Comparison of ENCODE assay signal across 22 cellular contexts in the genomic region with DNA sequence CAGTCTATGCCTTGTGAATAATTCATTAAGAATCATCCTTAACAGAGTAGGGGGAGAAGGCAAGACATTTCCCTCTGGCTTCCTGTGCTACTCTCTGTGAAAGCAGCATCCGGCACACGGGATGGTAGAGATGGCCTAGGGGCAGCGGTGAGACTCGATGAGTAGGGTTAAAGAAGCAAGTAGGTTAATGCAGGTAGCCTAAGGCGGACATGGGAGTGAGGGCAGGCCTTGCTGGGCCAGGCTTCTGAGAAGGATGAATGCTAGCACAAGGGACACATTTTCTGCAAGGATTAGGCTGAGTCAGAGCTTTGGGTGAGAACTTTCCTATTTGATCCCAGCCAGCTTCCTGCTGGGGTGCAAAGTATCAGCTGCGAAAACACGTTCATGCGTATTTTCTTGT.
DNase-seq lines count a peak whose midpoint lies in the region; ATAC-seq and TF ChIP-seq lines count a peak whose summit lies in the region.
"Had no signal": no experiment of that assay in that cellular context is flagged by ENCODE, and none has a peak within 500 bp of the region (broad histone marks: within the 10 kb centered on the region; RNA-seq: fewer than 3 reads in every experiment).

No MANE protein-coding gene starts in this region.

- no peak overlapping the region for H3K4me2 ChIP-seq in mesendoderm (ENCODE audit: low read length)

- H3K4me1 Mint-ChIP-seq in activated CD8-positive, alpha-beta T cell treated with anti-CD3 and anti-CD28 coated beads for 36 hours (ENCODE audit: low read depth), result no peaks in the 10 kb centered on the region
- peaks cover 8% of the 10 kb centered on the region for H3K4me1 Mint-ChIP-seq in endothelial cell (ENCODE audit: unreplicated experiment)
- H3K4me1 Mint-ChIP-seq: CD8-positive, alpha-beta memory T cell had no signal

- no peaks in the 10 kb centered on the region for H3K27me3 Mint-ChIP-seq in activated CD8-positive, alpha-beta T cell treated with anti-CD3 and anti-CD28 coated beads for 36 hours
- peaks cover 1% of the 10 kb centered on the region for H3K27me3 Mint-ChIP-seq in endothelial cell (ENCODE audit: unreplicated experiment)
- H3K27me3 Mint-ChIP-seq: CD8-positive, alpha-beta memory T cell had no signal

- H3K4ac ChIP-seq in mesendoderm (ENCODE audit: low read depth, low read length), result no peak overlapping the region

- no peak overlapping the region for H3K9ac ChIP-seq in HUES48 (ENCODE audit: low read depth, low read length)
- H3K9ac ChIP-seq in mesendoderm (ENCODE audit: low read length), result no peak overlapping the region

- H3K79me2 ChIP-seq in mesendoderm (ENCODE audit: control insufficient read depth, insufficient read depth, low read length), result no peaks in the 10 kb centered on the region

- no peak overlapping the region for H2AK5ac ChIP-seq in mesendoderm (ENCODE audit: low read length)

- no peaks in the 10 kb centered on the region for H3K27me3 ChIP-seq in HUES48 (ENCODE audit: control insufficient read depth, insufficient read depth, low read length)
- H3K27me3 ChIP-seq in mesendoderm (ENCODE audit: insufficient read depth, low read length, poor library complexity), result no peaks in the 10 kb centered on the region
- H3K27me3 ChIP-seq in upper lobe of left lung, result no peaks in the 10 kb centered on the region
- H3K27me3 ChIP-seq: SJSA1 had no signal

- H3K4me1 ChIP-seq in HUES48 (ENCODE audit: control insufficient read depth, insufficient read depth, low read length) (peaks cover 13% of the 10 kb centered on the region), mesendoderm (ENCODE audit: control insufficient read depth, low read depth, low read length) (peaks cover 3% of the 10 kb centered on the region), upper lobe of left lung (no peaks in the 10 kb centered on the region)
- H3K4me1 ChIP-seq: HAP-1, SJSA1 had no signal

- no peak overlapping the region for H3K27ac Mint-ChIP-seq in activated CD8-positive, alpha-beta T cell treated with anti-CD3 and anti-CD28 coated beads for 36 hours
- H3K27ac Mint-ChIP-seq in endothelial cell (ENCODE audit: unreplicated experiment), result no peak overlapping the region
- H3K27ac Mint-ChIP-seq: CD8-positive, alpha-beta memory T cell had no signal

- intact Hi-C loops in activated CD8-positive, alpha-beta T cell treated with anti-CD3 and anti-CD28 coated beads for 36 hours (cut with micrococcal nuclease), result no loop called here

- TF ChIP-seq CTCF in activated CD8-positive, alpha-beta T cell treated with anti-CD3 and anti-CD28 coated beads for 36 hours (IDR thresholded peaks at IDR 0.05), result no peak
- TF ChIP-seq CTCF in upper lobe of left lung (IDR thresholded peaks at IDR 0.05) (no peak), endothelial cell (IDR thresholded peaks at IDR 0.05; ENCODE audit: unreplicated experiment) (no peak)

- no peak overlapping the region for H3K18ac ChIP-seq in mesendoderm (ENCODE audit: low read length)

- no peak for TF ChIP-seq EP300 in upper lobe of left lung (IDR thresholded peaks at IDR 0.05)

- POLR2A ChIA-PET in activated CD8-positive, alpha-beta T cell treated with anti-CD3 and anti-CD28 coated beads for 36 hours (lab: Charles Lee), result no interaction called here

- H4K5ac ChIP-seq in mesendoderm (ENCODE audit: low read length), result no peak overlapping the region

- H3K36me3 ChIP-seq in HUES48 (ENCODE audit: control insufficient read depth, insufficient read depth, low read length) (no peaks in the 10 kb centered on the region), mesendoderm (ENCODE audit: control insufficient read depth, insufficient read depth, low read length) (no peaks in the 10 kb centered on the region), upper lobe of left lung (no peaks in the 10 kb centered on the region)
- H3K36me3 ChIP-seq: HAP-1, SJSA1 had no signal

- ATAC-seq in esophagus mucosa (peak; percentile 53), upper lobe of left lung (ENCODE audit: low FRiP score in 2 of 2) (no peak)
- ATAC-seq in activated CD8-positive, alpha-beta T cell treated with anti-CD3 and anti-CD28 coated beads for 36 hours, result no peak

- no peaks in the 10 kb centered on the region for H3K79me1 ChIP-seq in mesendoderm (ENCODE audit: low read length)

- H2BK5ac ChIP-seq in mesendoderm (ENCODE audit: low read length), result no peak overlapping the region

- H3K9me3 ChIP-seq in HUES48 (ENCODE audit: control insufficient read depth, insufficient read depth, low read length) (no peaks in the 10 kb centered on the region), upper lobe of left lung (no peaks in the 10 kb centered on the region)
- H3K9me3 ChIP-seq: HAP-1, SJSA1 had no signal

- H4K8ac ChIP-seq in mesendoderm (ENCODE audit: low read depth, low read length), result no peak overlapping the region

- WGBS in mesendoderm (ENCODE audit: extremely low coverage, insufficient coverage, low lambda C conversion rate), result no CpG with 5 or more reads among the region's 8 CpGs
- WGBS in upper lobe of left lung, 2 donors, result 79% methylated on average over 8 of the region's 8 CpGs

- H2BK120ac ChIP-seq in mesendoderm (ENCODE audit: low read depth, low read length), result no peak overlapping the region

- H3K36me3 Mint-ChIP-seq in activated CD8-positive, alpha-beta T cell treated with anti-CD3 and anti-CD28 coated beads for 36 hours (ENCODE audit: low read depth), result no peaks in the 10 kb centered on the region
- H3K36me3 Mint-ChIP-seq in endothelial cell (ENCODE audit: low read depth, unreplicated experiment), result no peaks in the 10 kb centered on the region
- H3K36me3 Mint-ChIP-seq: CD8-positive, alpha-beta memory T cell had no signal

- no peak overlapping the region for H3K23ac ChIP-seq in mesendoderm (ENCODE audit: low read length)

- no peaks in the 10 kb centered on the region for H3K9me3 Mint-ChIP-seq in activated CD8-positive, alpha-beta T cell treated with anti-CD3 and anti-CD28 coated beads for 36 hours
- H3K9me3 Mint-ChIP-seq in endothelial cell (ENCODE audit: unreplicated experiment), result no peaks in the 10 kb centered on the region

- no peak overlapping the region for H3K4me3 ChIP-seq in HUES48 (ENCODE audit: low read depth, low read length)
- no peak overlapping the region for H3K4me3 ChIP-seq in mesendoderm (ENCODE audit: low read length)
- no peak overlapping the region for H3K4me3 ChIP-seq in upper lobe of left lung
- H3K4me3 ChIP-seq: HAP-1, SJSA1 had no signal

- TF ChIP-seq POLR2A in upper lobe of left lung (IDR thresholded peaks at IDR 0.05), result no peak

- H3K4me3 Mint-ChIP-seq in activated CD8-positive, alpha-beta T cell treated with anti-CD3 and anti-CD28 coated beads for 36 hours, result no peak overlapping the region
- H3K4me3 Mint-ChIP-seq in endothelial cell (ENCODE audit: unreplicated experiment), result no peak overlapping the region
- H3K4me3 Mint-ChIP-seq: CD8-positive, alpha-beta memory T cell had no signal

- CTCF ChIA-PET in activated CD8-positive, alpha-beta T cell treated with anti-CD3 and anti-CD28 coated beads for 36 hours (lab: Charles Lee), result no interaction called here

- no peak overlapping the region for H2BK15ac ChIP-seq in mesendoderm (replicated peaks; ENCODE audit: low read depth)

- peak overlapping the region; percentile 37 for H3K56ac ChIP-seq in mesendoderm (ENCODE audit: low read length)

- H3K27ac ChIP-seq in HUES48 (ENCODE audit: low read depth, low read length), result peak overlapping the region; percentile 76
- H3K27ac ChIP-seq in mesendoderm (ENCODE audit: low read depth, low read length), result peak overlapping the region; percentile 3
- H3K27ac ChIP-seq in upper lobe of left lung, result no peak overlapping the region
- H3K27ac ChIP-seq: C4-2B, SJSA1 had no signal

- DNase-seq in ELF-1 (ENCODE audit: low read depth, low spot score) (peak; percentile 89), mesendoderm (peak; percentile 93), upper lobe of left lung (no peak), endothelial cell (ENCODE audit: low spot score) (no peak), occipital lobe (lab: John Stamatoyannopoulos, UW) (no peak)
- no peak for DNase-seq in activated CD8-positive, alpha-beta T cell treated with anti-CD3 and anti-CD28 coated beads for 36 hours
- DNase-seq: Calu3; CD8-positive, alpha-beta memory T cell; DMS153; Kasumi-1; NCI-H1694; NCI-H2081; NCI-H2171; NCI-H345; NCI-H524; NCI-H774; OCI-M1 had no signal

Comparison
In these comparisons a context has a peak if more than half of its experiments do, and no peak if none do; other contexts are left out.
1. DNase-seq: peak in ELF-1 (single experiment) and mesendoderm (single experiment); none in activated CD8-positive, alpha-beta T cell treated with anti-CD3 and anti-CD28 coated beads for 36 hours (single experiment), upper lobe of left lung (0 of 2), endothelial cell (single experiment) and occipital lobe (single experiment).
2. H3K27ac ChIP-seq: peak in HUES48 (single experiment) and mesendoderm (single experiment); none in upper lobe of left lung (0 of 4).